In the genomic region with DNA sequence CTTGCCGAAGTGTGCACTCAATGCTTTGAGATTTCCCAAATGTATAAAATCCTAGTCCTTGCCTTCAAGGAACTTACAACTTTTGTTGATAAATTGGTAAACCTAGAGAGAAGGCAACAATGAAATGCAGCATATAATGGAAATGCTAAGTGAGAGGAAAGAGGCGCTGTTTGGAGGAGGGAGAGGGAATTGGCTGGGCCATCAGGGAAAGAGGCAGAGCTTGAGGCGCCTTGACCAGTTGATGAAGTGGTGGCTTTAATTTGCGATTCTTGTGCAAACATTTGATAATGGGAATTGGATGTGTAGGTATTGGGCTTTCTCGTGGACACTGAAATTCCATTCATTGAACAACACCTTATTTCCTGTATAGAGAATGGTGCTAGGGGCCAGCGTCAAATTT, we compare ENCODE assay signal across 8 cellular contexts. TPM values are rescaled to one million over a fixed set of nuclear protein-coding genes. Genes with fewer than 3 reads are reported as not detected.
DNase-seq lines count a peak whose midpoint lies in the region; ATAC-seq, FAIRE-seq and TF ChIP-seq lines count a peak whose summit lies in the region.

No MANE protein-coding gene starts in this region.

- no peak overlapping the region for H2BK120ac ChIP-seq in H1 (replicated peaks; ENCODE audit: low read depth, low read length)

- no peak for FAIRE-seq in H1 (lab: Jason Lieb, UNC)

- TF ChIP-seq RAD21 in H1 (IDR thresholded peaks at IDR 0.05 in 1 of 2, conservative IDR thresholded peaks at IDR 0.05 in 1 of 2; ENCODE audit: low read depth in 2 of 2, low read length in 2 of 2), result no peak

- no peak overlapping the region for H4K91ac ChIP-seq in H1 (replicated peaks; ENCODE audit: insufficient read length, low read length)

- H3K56ac ChIP-seq in H1 (replicated peaks; ENCODE audit: insufficient read length, low read depth, low read length), result no peak overlapping the region

- intact Hi-C loops in Calu3 (cut with micrococcal nuclease; ENCODE audit: unreplicated experiment), result loop anchor here (1.0 to 10.0 kb wide), 2 partner anchors 162 to 459 kb away; no protein-coding TSS in a partner anchor

- H4K5ac ChIP-seq in H1 (ENCODE audit: insufficient read length, low read depth, low read length), result no peak overlapping the region

- H3K27ac Mint-ChIP-seq in Calu3 (ENCODE audit: unreplicated experiment) (peak overlapping the region; percentile 88), neural crest cell (ENCODE audit: unreplicated experiment) (no peak overlapping the region)

- POLR2A ChIA-PET in H1 (lab: Charles Lee; ENCODE audit: partially characterized antibody), result interaction anchor here (0.9 to 1.7 kb wide), 5 partner anchors 8 to 102 kb away, joined by 3 to 6 read pairs (median 3); no protein-coding TSS in a partner anchor

- H2BK15ac ChIP-seq in H1 (ENCODE audit: low read length), result peak overlapping the region; percentile 66; the same call in 1 of the 2 replicates

- no peak for TF ChIP-seq EP300 in H1 (IDR thresholded peaks at IDR 0.05; ENCODE audit: borderline replicate concordance in 1 of 2, low read depth in 2 of 2, low read length in 2 of 2)

- ATAC-seq in HG02970 (IDR thresholded peaks at IDR 0.05; ENCODE audit: low FRiP score, unreplicated experiment), result no peak

- H2AFZ ChIP-seq in H1 (ENCODE audit: low read length), result no peak overlapping the region

- TF ChIP-seq CTCF in Calu3 (IDR thresholded peaks at IDR 0.05; ENCODE audit: unreplicated experiment) (no peak), H1 (IDR thresholded peaks at IDR 0.05; ENCODE audit: control extremely low read depth in 1 of 3, insufficient read depth in 1 of 3, low read depth in 1 of 3, low read length in 3 of 3) (no peak), neural crest cell (conservative IDR thresholded peaks at IDR 0.05) (no peak)

- H2BK20ac ChIP-seq in H1 (ENCODE audit: low read length), result no peak overlapping the region

- H3K4me1 Mint-ChIP-seq in Calu3 (ENCODE audit: low read depth, unreplicated experiment), result peaks cover 21% of the 10 kb centered on the region
- H3K4me1 Mint-ChIP-seq in neural crest cell, result peaks cover 29% of the 10 kb centered on the region

- no peak for DNase-seq in Calu3
- no peak for DNase-seq in NT2/D1 (ENCODE audit: low read depth, low spot score)
- DNase-seq in H1 (ENCODE audit: low read depth in 1 of 2, low spot score in 2 of 2), result no peak
- no peak for DNase-seq in neural crest cell (ENCODE audit: low read depth, low spot score)
- no peak for DNase-seq in NCI-H774 (lab: John Stamatoyannopoulos, UW)
- DNase-seq in RKO (ENCODE audit: low spot score), result no peak
- no peak for DNase-seq in NCI-H345 treated with DMSO at 0.1 percent for 48 hours (lab: John Stamatoyannopoulos, UW; ENCODE audit: unreplicated experiment)

- H3K27me3 Mint-ChIP-seq in Calu3 (ENCODE audit: unreplicated experiment) (peaks cover 21% of the 10 kb centered on the region), neural crest cell (ENCODE audit: low read depth) (peaks cover 42% of the 10 kb centered on the region)

- peaks cover 26 to 29% of the 10 kb centered on the region in 2 experiments for H4K20me1 ChIP-seq in H1 (replicated peaks in 1 of 2; ENCODE audit: control insufficient read depth in 1 of 2, insufficient read depth in 2 of 2, low read length in 2 of 2)

- TF ChIP-seq POLR2A in H1 (IDR thresholded peaks at IDR 0.05; ENCODE audit: control extremely low read depth in 1 of 2, low read depth in 2 of 2, low read length in 2 of 2), result no peak

- H2AK5ac ChIP-seq in H1 (ENCODE audit: low read depth, low read length), result no peak overlapping the region

- no peak overlapping the region; the same call in 1 of the 2 replicates for H2BK5ac ChIP-seq in H1 (ENCODE audit: low read depth, low read length)

- H3K4me3 Mint-ChIP-seq in Calu3 (ENCODE audit: low read depth, unreplicated experiment) (peak overlapping the region; percentile 98), neural crest cell (peak overlapping the region; percentile 84)

- no peak overlapping the region for H3K14ac ChIP-seq in H1 (ENCODE audit: insufficient read length)

- H2BK12ac ChIP-seq in H1 (ENCODE audit: low read depth, low read length), result peak overlapping the region; percentile 82; the same call in 1 of the 2 replicates

- H3K27ac ChIP-seq in H1 (ENCODE audit: low read depth, low read length), result no peak overlapping the region

- peaks cover 5% of the 10 kb centered on the region for H3K27me3 ChIP-seq in NT2/D1 (ENCODE audit: insufficient read depth, insufficient read length)
- H3K27me3 ChIP-seq in H1 (replicated peaks in 1 of 4; ENCODE audit: control insufficient read depth in 3 of 4, extremely low read depth in 1 of 4, insufficient read depth in 3 of 4, low read length in 3 of 4), result peaks cover 10 to 23% (median 20%) of the 10 kb centered on the region in 4 experiments

- H3K36me3 Mint-ChIP-seq in Calu3 (ENCODE audit: insufficient read depth, unreplicated experiment), result peaks cover 27% of the 10 kb centered on the region
- peaks cover 13% of the 10 kb centered on the region for H3K36me3 Mint-ChIP-seq in neural crest cell (ENCODE audit: low read depth)

- H3K9me3 ChIP-seq in NT2/D1 (ENCODE audit: insufficient read depth, low read length) (no peaks in the 10 kb centered on the region), H1 (ENCODE audit: insufficient read depth in 2 of 2, low read depth in 1 of 2, low read length in 1 of 2) (peaks cover 0 to 3% of the 10 kb centered on the region in 2 experiments; a peak in 2 of 4 replicates)

- peaks cover 10% of the 10 kb centered on the region; the same call in 1 of the 2 replicates for H3K79me1 ChIP-seq in H1 (ENCODE audit: low read depth, low read length)

- CTCF ChIA-PET in Calu3 (lab: Charles Lee) (no interaction called here), H1 (lab: Charles Lee; ENCODE audit: partially characterized antibody) (interaction anchor here (0.7 kb wide), 1 partner anchor 15 kb away, joined by 3 read pairs; no protein-coding TSS in a partner anchor)

- H4K8ac ChIP-seq in H1 (ENCODE audit: extremely low read depth, insufficient read depth, low read length), result no peak overlapping the region

- H3K4me1 ChIP-seq in NT2/D1 (ENCODE audit: insufficient read depth, insufficient read length), result no peaks in the 10 kb centered on the region
- H3K4me1 ChIP-seq in H1 (replicated peaks in 1 of 4; ENCODE audit: control insufficient read depth in 3 of 4, insufficient read depth in 4 of 4, low read length in 3 of 4), result peaks cover 3 to 12% (median 12%) of the 10 kb centered on the region in 4 experiments; a peak in 5 of 7 replicates

- H3K4me2 ChIP-seq in H1 (ENCODE audit: insufficient read depth in 1 of 2, low read depth in 2 of 2, low read length in 2 of 2), result peak overlapping the region; percentile 93 to 94

- H3K4me3 ChIP-seq in NT2/D1 (ENCODE audit: insufficient read length, low read depth) (peak overlapping the region; percentile 89), H1 (ENCODE audit: extremely low read depth in 1 of 4, insufficient read depth in 2 of 4, low read depth in 3 of 4, low read length in 4 of 4) (peak overlapping the region; percentile 84 to 90 (median 88))

- no peaks in the 10 kb centered on the region for H3K9me3 Mint-ChIP-seq in Calu3 (ENCODE audit: low read depth, unreplicated experiment)
- peaks cover 15% of the 10 kb centered on the region for H3K9me3 Mint-ChIP-seq in neural crest cell

- 1% methylated on average over 6 of the region's 6 CpGs; no CpG with 5 or more reads in 1 of the 2 experiments for WGBS in H1 (ENCODE audit: extremely low coverage in 1 of 2, insufficient coverage in 1 of 2, insufficient read length in 1 of 2, insufficient replicate concordance in 2 of 2, low coverage in 1 of 2, low lambda C conversion rate in 2 of 2, missing lambda C conversion rate in 1 of 2), 2 experiments

- no peak overlapping the region for H3K23ac ChIP-seq in H1 (ENCODE audit: insufficient read length)

- BruUV-seq in Calu3 (replicated peaks; lab: Mats Ljungman, UMichigan), result no TSS peak

- H3K4ac ChIP-seq in H1 (replicated peaks; ENCODE audit: insufficient read length, low read depth, low read length), result no peak overlapping the region

- no peaks in the 10 kb centered on the region for H3K36me3 ChIP-seq in NT2/D1 (ENCODE audit: insufficient read depth, insufficient read length, low read length)
- peaks cover 0 to 4% (median 0%) of the 10 kb centered on the region in 4 experiments; a peak in 1 of 8 replicates for H3K36me3 ChIP-seq in H1 (ENCODE audit: control insufficient read depth in 2 of 4, insufficient read depth in 4 of 4, low read length in 3 of 4)

- H3K9ac ChIP-seq in NT2/D1 (ENCODE audit: insufficient read length, low read depth) (peak overlapping the region; percentile 91), H1 (replicated peaks in 1 of 4; ENCODE audit: extremely low read depth in 1 of 4, low read depth in 3 of 4, low read length in 3 of 4) (peak overlapping the region in 3 of 4 experiments; percentile 42 to 80 (median 56); a peak in 5 of 7 replicates)

- peaks cover 31 to 52% of the 10 kb centered on the region in 2 experiments for H3K79me2 ChIP-seq in H1 (ENCODE audit: control insufficient read depth in 1 of 2, insufficient read depth in 2 of 2, low read length in 2 of 2)

- H3K23me2 ChIP-seq in H1 (ENCODE audit: low read depth, low read length), result peaks cover 16% of the 10 kb centered on the region

- peak overlapping the region; percentile 55; the same call in 1 of the 2 replicates for H3K18ac ChIP-seq in H1 (ENCODE audit: extremely low read depth, low read length)

TF ChIP-seq in H1, 55 proteins besides CTCF, POLR2A, EP300 and RAD21 (continues in another document):
- peak; percentile 35 for TF ChIP-seq SAP30 (IDR thresholded peaks at IDR 0.05; ENCODE audit: insufficient read depth, insufficient replicate concordance, low read length)

RNA-seq across cellular contexts. Expression of a gene that starts 1.9 kb away (rescaled TPM):
- 45.2 and 48.9 TPM in 2 replicates for total RNA-seq in Calu3 (2022)
- total RNA-seq in H1 (2021; fragmentation: NEBNext Ultra II Directional; extraction: Animal tissue kit (Norgen Biotek cat#: 25700)), result 113 and 119 TPM in 2 replicates
- 53.7 and 56.4 TPM in 2 replicates for polyA plus RNA-seq in H1 (2011; rRNA removed)
- polyA plus RNA-seq in H1 (2011; cell fraction: cytosol; rRNA removed), result 147 TPM
- polyA plus RNA-seq in H1 (2011; cell fraction: nucleus; rRNA removed), result 71.5 TPM
- 86.0 to 106 TPM (median 98.0 TPM) in 4 replicates for polyA plus RNA-seq in H1 (2012, experiment 1 of 2)
- polyA plus RNA-seq in H1 (2012, experiment 2 of 2), result 14.0 TPM
- polyA plus RNA-seq in H1 (2013, experiment 1 of 2), result 92.0 TPM
- polyA plus RNA-seq in H1 (2013, experiment 2 of 2), result 90.7 TPM
- polyA minus RNA-seq in H1 (2011; rRNA and poly(A)+ RNA removed), result 90.6 and 115 TPM in 2 replicates
- polyA minus RNA-seq in H1 (2011; cell fraction: cytosol; rRNA and poly(A)+ RNA removed), result 79.0 TPM
- 156 TPM for polyA minus RNA-seq in H1 (2011; cell fraction: nucleus; rRNA and poly(A)+ RNA removed)
- 54.2 and 60.6 TPM in 2 replicates for total RNA-seq in neural crest cell
